In genomic region chr15:50471072-50471471, GRCh38 we compare ENCODE assay signal across 10 cellular contexts.
"Had no signal": no experiment of that assay in that cellular context is flagged by ENCODE, and none has a peak within 500 bp of the region (broad histone marks: within the 10 kb centered on the region; RNA-seq: fewer than 3 reads in every experiment).

No MANE protein-coding gene starts in this region.

- H3K4me3 ChIP-seq: GM23248, HAP-1 had no signal

- H3K9ac ChIP-seq: GM23248 had no signal

- DNase-seq: GM23248, GOT3, H7, HFFc6, KBM-7 had no signal

- H3K27ac ChIP-seq: GM23248, HL-60 had no signal

- H3K9me3 Mint-ChIP-seq: HFFc6, IgD-negative memory B cell had no signal

- H2AFZ ChIP-seq: GM23248 had no signal

- H3K4me1 Mint-ChIP-seq: IgD-negative memory B cell had no signal

- H3K4me3 Mint-ChIP-seq: HFFc6, IgD-negative memory B cell had no signal

- H3K9me3 ChIP-seq: HAP-1 had no signal

- H3K4me1 ChIP-seq: HAP-1 had no signal

- ATAC-seq: HCT116, HepG2 had no signal

- H3K27ac Mint-ChIP-seq: HFFc6 had no signal

- H3K27me3 Mint-ChIP-seq: IgD-negative memory B cell had no signal
